Comparison of ENCODE assay signal across 15 cellular contexts in the genomic region with DNA sequence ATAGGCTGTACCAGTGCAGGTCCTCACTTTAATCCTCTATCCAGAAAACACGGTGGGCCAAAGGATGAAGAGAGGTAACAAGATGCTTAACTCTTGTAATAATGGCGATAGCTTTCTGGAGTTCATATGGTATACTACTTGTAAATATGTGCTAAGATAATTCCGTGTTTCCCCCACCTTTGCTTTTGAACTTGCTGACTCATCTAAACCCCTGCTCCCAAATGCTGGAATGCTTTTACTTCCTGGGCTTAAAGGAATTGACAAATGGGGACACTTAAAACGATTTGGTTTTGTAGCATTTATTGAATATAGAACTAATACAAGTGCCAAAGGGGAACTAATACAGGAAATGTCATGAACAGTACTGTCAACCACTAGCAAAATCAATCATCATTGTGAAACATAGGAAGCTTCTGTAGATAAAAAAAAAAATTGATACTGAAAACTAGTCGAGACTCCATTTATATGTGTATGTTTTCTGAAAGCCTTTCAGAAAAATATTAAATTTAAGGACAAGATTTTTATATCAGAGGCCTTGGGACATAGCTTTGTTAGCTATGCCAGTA. TPM values are rescaled to one million over a fixed set of nuclear protein-coding genes. Genes with fewer than 3 reads are reported as not detected.
DNase-seq lines count a peak whose midpoint lies in the region; ATAC-seq and TF ChIP-seq lines count a peak whose summit lies in the region.
"Had no signal": no experiment of that assay in that cellular context is flagged by ENCODE, and none has a peak within 500 bp of the region (broad histone marks: within the 10 kb centered on the region; RNA-seq: fewer than 3 reads in every experiment).

No MANE protein-coding gene starts in this region.

- peaks cover 2 to 38% (median 16%) of the 10 kb centered on the region in 4 donors for H3K4me1 ChIP-seq in transverse colon

- H3K9me3 Mint-ChIP-seq in activated naive CD4-positive, alpha-beta T cell treated with anti-CD3 and anti-CD28 coated beads, Interleukin-2, amount 50 U/mL, for 24 hours, result no peaks in the 10 kb centered on the region
- no peaks in the 10 kb centered on the region for H3K9me3 Mint-ChIP-seq in activated naive CD8-positive, alpha-beta T cell treated with anti-CD3 and anti-CD28 coated beads, Interleukin-2, amount 10 ng/mL, durations not matched to agents 7 days and 5 days
- no peaks in the 10 kb centered on the region for H3K9me3 Mint-ChIP-seq in stimulated activated naive CD8-positive, alpha-beta T cell treated with anti-CD3 and anti-CD28 coated beads, Interleukin-15, amount 100 ng/mL, for 72 hours

- no peak overlapping the region for H3K27ac ChIP-seq in transverse colon
- H3K27ac ChIP-seq: heart left ventricle, tibial artery had no signal

- TF ChIP-seq EP300 in transverse colon (IDR thresholded peaks at IDR 0.05; ENCODE audit: low read depth), result no peak

- H3K4me1 Mint-ChIP-seq in activated naive CD4-positive, alpha-beta T cell treated with anti-CD3 and anti-CD28 coated beads, Interleukin-2, amount 50 U/mL, for 24 hours, result peaks cover 79% of the 10 kb centered on the region
- H3K4me1 Mint-ChIP-seq in activated naive CD8-positive, alpha-beta T cell treated with anti-CD3 and anti-CD28 coated beads, Interleukin-2, amount 10 ng/mL, durations not matched to agents 7 days and 5 days, result peaks cover 57% of the 10 kb centered on the region
- H3K4me1 Mint-ChIP-seq in stimulated activated naive CD8-positive, alpha-beta T cell treated with anti-CD3 and anti-CD28 coated beads, Interleukin-15, amount 100 ng/mL, for 72 hours, result peaks cover 86% of the 10 kb centered on the region

- POLR2A ChIA-PET in activated naive CD8-positive, alpha-beta T cell treated with anti-CD3 and anti-CD28 coated beads, Interleukin-2, amount 10 ng/mL, durations not matched to agents 7 days and 5 days (lab: Charles Lee), result interaction anchor here (1.3 kb wide), 1 partner anchor 10 kb away, joined by 3 read pairs; no protein-coding TSS in a partner anchor

- peak overlapping the region; percentile 38 for H3K4me3 Mint-ChIP-seq in activated naive CD4-positive, alpha-beta T cell treated with anti-CD3 and anti-CD28 coated beads, Interleukin-2, amount 50 U/mL, for 24 hours
- no peak overlapping the region for H3K4me3 Mint-ChIP-seq in activated naive CD8-positive, alpha-beta T cell treated with anti-CD3 and anti-CD28 coated beads, Interleukin-2, amount 10 ng/mL, durations not matched to agents 7 days and 5 days
- H3K4me3 Mint-ChIP-seq in stimulated activated naive CD8-positive, alpha-beta T cell treated with anti-CD3 and anti-CD28 coated beads, Interleukin-15, amount 100 ng/mL, for 72 hours, result peak overlapping the region; percentile 35 to 48

- peaks cover 0 to 29% (median 9%) of the 10 kb centered on the region in 4 donors for H3K36me3 ChIP-seq in transverse colon

- no peak overlapping the region for H3K4me3 ChIP-seq in transverse colon
- H3K4me3 ChIP-seq: adrenal gland, heart left ventricle, tibial artery had no signal

- TF ChIP-seq CTCF in transverse colon (IDR thresholded peaks at IDR 0.05), result no peak

- no peaks in the 10 kb centered on the region for H3K27me3 Mint-ChIP-seq in activated naive CD4-positive, alpha-beta T cell treated with anti-CD3 and anti-CD28 coated beads, Interleukin-2, amount 50 U/mL, for 24 hours
- H3K27me3 Mint-ChIP-seq in activated naive CD8-positive, alpha-beta T cell treated with anti-CD3 and anti-CD28 coated beads, Interleukin-2, amount 10 ng/mL, durations not matched to agents 7 days and 5 days, result no peaks in the 10 kb centered on the region
- no peaks in the 10 kb centered on the region for H3K27me3 Mint-ChIP-seq in stimulated activated naive CD8-positive, alpha-beta T cell treated with anti-CD3 and anti-CD28 coated beads, Interleukin-15, amount 100 ng/mL, for 72 hours

- H3K27me3 ChIP-seq in transverse colon, result no peaks in the 10 kb centered on the region
- H3K27me3 ChIP-seq: adrenal gland, heart left ventricle, tibial artery had no signal

- no peaks in the 10 kb centered on the region for H3K9me3 ChIP-seq in transverse colon
- H3K9me3 ChIP-seq: adrenal gland, heart left ventricle, tibial artery had no signal

- peaks cover 22% of the 10 kb centered on the region for H3K36me3 Mint-ChIP-seq in activated naive CD4-positive, alpha-beta T cell treated with anti-CD3 and anti-CD28 coated beads, Interleukin-2, amount 50 U/mL, for 24 hours
- H3K36me3 Mint-ChIP-seq in activated naive CD8-positive, alpha-beta T cell treated with anti-CD3 and anti-CD28 coated beads, Interleukin-2, amount 10 ng/mL, durations not matched to agents 7 days and 5 days, result peaks cover 44% of the 10 kb centered on the region

- H3K27ac Mint-ChIP-seq in activated naive CD4-positive, alpha-beta T cell treated with anti-CD3 and anti-CD28 coated beads, Interleukin-2, amount 50 U/mL, for 24 hours, result peak overlapping the region; percentile 86
- H3K27ac Mint-ChIP-seq in activated naive CD8-positive, alpha-beta T cell treated with anti-CD3 and anti-CD28 coated beads, Interleukin-2, amount 10 ng/mL, durations not matched to agents 7 days and 5 days, result peak overlapping the region; percentile 58
- H3K27ac Mint-ChIP-seq in stimulated activated naive CD8-positive, alpha-beta T cell treated with anti-CD3 and anti-CD28 coated beads, Interleukin-15, amount 100 ng/mL, for 72 hours, result peak overlapping the region; percentile 81 to 85

- no peak for TF ChIP-seq POLR2A in transverse colon (IDR thresholded peaks at IDR 0.05)

- ATAC-seq in activated naive CD8-positive, alpha-beta T cell treated with anti-CD3 and anti-CD28 coated beads, Interleukin-2, amount 10 ng/mL, durations not matched to agents 7 days and 5 days (ENCODE audit: low read depth), result no peak
- ATAC-seq in stimulated activated naive CD8-positive, alpha-beta T cell treated with anti-CD3 and anti-CD28 coated beads, Interleukin-15, amount 100 ng/mL, for 72 hours, result peak; percentile 45
- no peak for ATAC-seq in HG03175 (IDR thresholded peaks at IDR 0.05; ENCODE audit: unreplicated experiment)
- ATAC-seq: heart left ventricle had no signal

- intact Hi-C loops in transverse colon (cut with DNase I; ENCODE audit: low total_unique reads), result no loop called here

- 62 to 76% methylated on average over 5 of the region's 5 CpGs for WGBS in transverse colon (ENCODE audit: low coverage in 1 of 2), 2 donors

- no peak for DNase-seq in activated naive CD4-positive, alpha-beta T cell (lab: John Stamatoyannopoulos, UW)
- DNase-seq in NOMO-1 treated with dmso at 0.1 percent for 144 hours (lab: John Stamatoyannopoulos, UW; ENCODE audit: unreplicated experiment) (peak; percentile 24), ureter (ENCODE audit: low spot score) (no peak), transverse colon (no peak)
- DNase-seq in activated naive CD8-positive, alpha-beta T cell treated with anti-CD3 and anti-CD28 coated beads, Interleukin-2, amount 10 ng/mL, durations not matched to agents 7 days and 5 days, result no peak
- no peak for DNase-seq in stimulated activated naive CD8-positive, alpha-beta T cell treated with anti-CD3 and anti-CD28 coated beads, Interleukin-15, amount 100 ng/mL, for 72 hours
- DNase-seq: activated CD8-positive, alpha-beta memory T cell treated with anti-CD3 and anti-CD28 coated beads for 24 hours; adrenal gland; heart left ventricle; NCI-H1417; NCI-H345; posterior cingulate gyrus; tibial artery had no signal

- in situ Hi-C loops in transverse colon (cut with MboI; ENCODE audit: low pct_ligation_motif_present in 1 of 4, low pct_unique_long_range_greater_than_20kb in 1 of 4, low sequenced_read_pairs in 3 of 4), result no loop called here

RNA-seq across cellular contexts. Expression of gene SOD1, which starts 7.0 kb away (rescaled TPM):
- 100 to 1,000 TPM; 206 to 215 TPM for total RNA-seq in activated naive CD8-positive, alpha-beta T cell treated with anti-CD3 and anti-CD28 coated beads, Interleukin-2, amount 10 ng/mL, durations not matched to agents 7 days and 5 days
- total RNA-seq in ureter (192 TPM), transverse colon (100 to 1,000 TPM; 117 to 312 (median 256) TPM)
